In genomic region chr21:44834231-44834950, GRCh38 we compare ENCODE assay signal across 2 cellular contexts.
TF ChIP-seq lines count a peak whose summit lies in the region.

No MANE protein-coding gene starts in this region.

TF ChIP-seq in H1, 55 proteins besides CTCF, POLR2A, EP300 and RAD21:
- no peak for TF ChIP-seq SP2 (IDR thresholded peaks at IDR 0.05; ENCODE audit: low read length)
- TF ChIP-seq JUN (IDR thresholded peaks at IDR 0.05; ENCODE audit: low read depth, low read length) = no peak
- no peak for TF ChIP-seq SAP30 (IDR thresholded peaks at IDR 0.05; ENCODE audit: insufficient read depth, insufficient replicate concordance, low read length)
- TF ChIP-seq JUND (IDR thresholded peaks at IDR 0.05; ENCODE audit: low read length) = no peak
- TF ChIP-seq MAX (IDR thresholded peaks at IDR 0.05) = no peak
- TF ChIP-seq ASH2L (IDR thresholded peaks at IDR 0.05; ENCODE audit: low read length) = no peak
- TF ChIP-seq CEBPB (IDR thresholded peaks at IDR 0.05; ENCODE audit: low read depth, low read length) = no peak
- TF ChIP-seq CHD2 (IDR thresholded peaks at IDR 0.05; ENCODE audit: low read length) = no peak
- TF ChIP-seq, protein P1, sequence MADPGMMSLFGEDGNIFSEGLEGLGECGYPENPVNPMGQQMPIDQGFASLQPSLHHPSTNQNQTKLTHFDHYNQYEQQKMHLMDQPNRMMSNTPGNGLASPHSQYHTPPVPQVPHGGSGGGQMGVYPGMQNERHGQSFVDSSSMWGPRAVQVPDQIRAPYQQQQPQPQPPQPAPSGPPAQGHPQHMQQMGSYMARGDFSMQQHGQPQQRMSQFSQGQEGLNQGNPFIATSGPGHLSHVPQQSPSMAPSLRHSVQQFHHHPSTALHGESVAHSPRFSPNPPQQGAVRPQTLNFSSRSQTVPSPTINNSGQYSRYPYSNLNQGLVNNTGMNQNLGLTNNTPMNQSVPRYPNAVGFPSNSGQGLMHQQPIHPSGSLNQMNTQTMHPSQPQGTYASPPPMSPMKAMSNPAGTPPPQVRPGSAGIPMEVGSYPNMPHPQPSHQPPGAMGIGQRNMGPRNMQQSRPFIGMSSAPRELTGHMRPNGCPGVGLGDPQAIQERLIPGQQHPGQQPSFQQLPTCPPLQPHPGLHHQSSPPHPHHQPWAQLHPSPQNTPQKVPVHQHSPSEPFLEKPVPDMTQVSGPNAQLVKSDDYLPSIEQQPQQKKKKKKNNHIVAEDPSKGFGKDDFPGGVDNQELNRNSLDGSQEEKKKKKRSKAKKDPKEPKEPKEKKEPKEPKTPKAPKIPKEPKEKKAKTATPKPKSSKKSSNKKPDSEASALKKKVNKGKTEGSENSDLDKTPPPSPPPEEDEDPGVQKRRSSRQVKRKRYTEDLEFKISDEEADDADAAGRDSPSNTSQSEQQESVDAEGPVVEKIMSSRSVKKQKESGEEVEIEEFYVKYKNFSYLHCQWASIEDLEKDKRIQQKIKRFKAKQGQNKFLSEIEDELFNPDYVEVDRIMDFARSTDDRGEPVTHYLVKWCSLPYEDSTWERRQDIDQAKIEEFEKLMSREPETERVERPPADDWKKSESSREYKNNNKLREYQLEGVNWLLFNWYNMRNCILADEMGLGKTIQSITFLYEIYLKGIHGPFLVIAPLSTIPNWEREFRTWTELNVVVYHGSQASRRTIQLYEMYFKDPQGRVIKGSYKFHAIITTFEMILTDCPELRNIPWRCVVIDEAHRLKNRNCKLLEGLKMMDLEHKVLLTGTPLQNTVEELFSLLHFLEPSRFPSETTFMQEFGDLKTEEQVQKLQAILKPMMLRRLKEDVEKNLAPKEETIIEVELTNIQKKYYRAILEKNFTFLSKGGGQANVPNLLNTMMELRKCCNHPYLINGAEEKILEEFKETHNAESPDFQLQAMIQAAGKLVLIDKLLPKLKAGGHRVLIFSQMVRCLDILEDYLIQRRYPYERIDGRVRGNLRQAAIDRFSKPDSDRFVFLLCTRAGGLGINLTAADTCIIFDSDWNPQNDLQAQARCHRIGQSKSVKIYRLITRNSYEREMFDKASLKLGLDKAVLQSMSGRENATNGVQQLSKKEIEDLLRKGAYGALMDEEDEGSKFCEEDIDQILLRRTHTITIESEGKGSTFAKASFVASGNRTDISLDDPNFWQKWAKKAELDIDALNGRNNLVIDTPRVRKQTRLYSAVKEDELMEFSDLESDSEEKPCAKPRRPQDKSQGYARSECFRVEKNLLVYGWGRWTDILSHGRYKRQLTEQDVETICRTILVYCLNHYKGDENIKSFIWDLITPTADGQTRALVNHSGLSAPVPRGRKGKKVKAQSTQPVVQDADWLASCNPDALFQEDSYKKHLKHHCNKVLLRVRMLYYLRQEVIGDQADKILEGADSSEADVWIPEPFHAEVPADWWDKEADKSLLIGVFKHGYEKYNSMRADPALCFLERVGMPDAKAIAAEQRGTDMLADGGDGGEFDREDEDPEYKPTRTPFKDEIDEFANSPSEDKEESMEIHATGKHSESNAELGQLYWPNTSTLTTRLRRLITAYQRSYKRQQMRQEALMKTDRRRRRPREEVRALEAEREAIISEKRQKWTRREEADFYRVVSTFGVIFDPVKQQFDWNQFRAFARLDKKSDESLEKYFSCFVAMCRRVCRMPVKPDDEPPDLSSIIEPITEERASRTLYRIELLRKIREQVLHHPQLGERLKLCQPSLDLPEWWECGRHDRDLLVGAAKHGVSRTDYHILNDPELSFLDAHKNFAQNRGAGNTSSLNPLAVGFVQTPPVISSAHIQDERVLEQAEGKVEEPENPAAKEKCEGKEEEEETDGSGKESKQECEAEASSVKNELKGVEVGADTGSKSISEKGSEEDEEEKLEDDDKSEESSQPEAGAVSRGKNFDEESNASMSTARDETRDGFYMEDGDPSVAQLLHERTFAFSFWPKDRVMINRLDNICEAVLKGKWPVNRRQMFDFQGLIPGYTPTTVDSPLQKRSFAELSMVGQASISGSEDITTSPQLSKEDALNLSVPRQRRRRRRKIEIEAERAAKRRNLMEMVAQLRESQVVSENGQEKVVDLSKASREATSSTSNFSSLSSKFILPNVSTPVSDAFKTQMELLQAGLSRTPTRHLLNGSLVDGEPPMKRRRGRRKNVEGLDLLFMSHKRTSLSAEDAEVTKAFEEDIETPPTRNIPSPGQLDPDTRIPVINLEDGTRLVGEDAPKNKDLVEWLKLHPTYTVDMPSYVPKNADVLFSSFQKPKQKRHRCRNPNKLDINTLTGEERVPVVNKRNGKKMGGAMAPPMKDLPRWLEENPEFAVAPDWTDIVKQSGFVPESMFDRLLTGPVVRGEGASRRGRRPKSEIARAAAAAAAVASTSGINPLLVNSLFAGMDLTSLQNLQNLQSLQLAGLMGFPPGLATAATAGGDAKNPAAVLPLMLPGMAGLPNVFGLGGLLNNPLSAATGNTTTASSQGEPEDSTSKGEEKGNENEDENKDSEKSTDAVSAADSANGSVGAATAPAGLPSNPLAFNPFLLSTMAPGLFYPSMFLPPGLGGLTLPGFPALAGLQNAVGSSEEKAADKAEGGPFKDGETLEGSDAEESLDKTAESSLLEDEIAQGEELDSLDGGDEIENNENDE (IDR thresholded peaks at IDR 0.05; ENCODE audit: insufficient replicate concordance, low read length) = no peak
- TF ChIP-seq CTBP2 (IDR thresholded peaks at IDR 0.05; ENCODE audit: borderline replicate concordance, insufficient read depth, insufficient read length, low read length) = no peak
- no peak for TF ChIP-seq EGR1 (IDR thresholded peaks at IDR 0.05; ENCODE audit: borderline replicate concordance, low read depth, low read length)
- no peak for TF ChIP-seq PHF8 (conservative IDR thresholded peaks at IDR 0.05; ENCODE audit: low read depth, low read length)
- TF ChIP-seq SIRT6 (IDR thresholded peaks at IDR 0.05; ENCODE audit: low read length) = no peak
- no peak for TF ChIP-seq TAF1 (IDR thresholded peaks at IDR 0.05; ENCODE audit: low read depth, low read length)
- no peak for TF ChIP-seq ATF3 (IDR thresholded peaks at IDR 0.05; ENCODE audit: insufficient read depth, low read depth, low read length)
- TF ChIP-seq TEAD4 (IDR thresholded peaks at IDR 0.05; ENCODE audit: low read depth, low read length) = no peak
- no peak for TF ChIP-seq RXRA (IDR thresholded peaks at IDR 0.05; ENCODE audit: insufficient read depth, low read depth, low read length)

TF ChIP-seq in WTC11, 78 proteins besides CTCF, POLR2A, EP300 and RAD21:
- TF ChIP-seq ZNF425 (CRISPR knock-in tag; conservative IDR thresholded peaks at IDR 0.05) (no peak), MXD4 (CRISPR knock-in tag; IDR thresholded peaks at IDR 0.05; ENCODE audit: borderline replicate concordance) (no peak), ZNF138 (CRISPR knock-in tag; conservative IDR thresholded peaks at IDR 0.05) (no peak), ZNF121 (CRISPR knock-in tag; IDR thresholded peaks at IDR 0.05) (no peak), SP1 (CRISPR knock-in tag; conservative IDR thresholded peaks at IDR 0.05) (no peak), JUN (CRISPR knock-in tag; IDR thresholded peaks at IDR 0.05) (no peak), ATF3 (CRISPR knock-in tag; conservative IDR thresholded peaks at IDR 0.05) (no peak), FOXJ3 (CRISPR knock-in tag; IDR thresholded peaks at IDR 0.05; ENCODE audit: borderline replicate concordance) (no peak), ZSCAN18 (CRISPR knock-in tag; IDR thresholded peaks at IDR 0.05) (no peak), TCF7 (CRISPR knock-in tag; IDR thresholded peaks at IDR 0.05; ENCODE audit: low read depth) (no peak)
- TF ChIP-seq, protein P2, sequence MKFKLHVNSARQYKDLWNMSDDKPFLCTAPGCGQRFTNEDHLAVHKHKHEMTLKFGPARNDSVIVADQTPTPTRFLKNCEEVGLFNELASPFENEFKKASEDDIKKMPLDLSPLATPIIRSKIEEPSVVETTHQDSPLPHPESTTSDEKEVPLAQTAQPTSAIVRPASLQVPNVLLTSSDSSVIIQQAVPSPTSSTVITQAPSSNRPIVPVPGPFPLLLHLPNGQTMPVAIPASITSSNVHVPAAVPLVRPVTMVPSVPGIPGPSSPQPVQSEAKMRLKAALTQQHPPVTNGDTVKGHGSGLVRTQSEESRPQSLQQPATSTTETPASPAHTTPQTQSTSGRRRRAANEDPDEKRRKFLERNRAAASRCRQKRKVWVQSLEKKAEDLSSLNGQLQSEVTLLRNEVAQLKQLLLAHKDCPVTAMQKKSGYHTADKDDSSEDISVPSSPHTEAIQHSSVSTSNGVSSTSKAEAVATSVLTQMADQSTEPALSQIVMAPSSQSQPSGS (CRISPR knock-in tag; IDR thresholded peaks at IDR 0.05; ENCODE audit: borderline replicate concordance, low read depth) = no peak
